In genomic region chr20:62817975-62818591, GRCh38 we compare ENCODE assay signal across 15 cellular contexts. TPM values are rescaled to one million over a fixed set of nuclear protein-coding genes. Genes with fewer than 3 reads are reported as not detected.
DNase-seq lines count a peak whose midpoint lies in the region; ATAC-seq and TF ChIP-seq lines count a peak whose summit lies in the region.
"Had no signal": no experiment of that assay in that cellular context is flagged by ENCODE, and none has a peak within 500 bp of the region (broad histone marks: within the 10 kb centered on the region; RNA-seq: fewer than 3 reads in every experiment).

No MANE protein-coding gene starts in this region.

- H3K9me3 ChIP-seq in left ventricle myocardium inferior (replicated peaks) (no peaks in the 10 kb centered on the region), muscle layer of colon (ENCODE audit: low read length) (no peaks in the 10 kb centered on the region), tibial nerve (no peaks in the 10 kb centered on the region)
- H3K9me3 ChIP-seq: mucosa of descending colon, psoas muscle, testis had no signal

- peaks cover 59% of the 10 kb centered on the region for H3K4me1 ChIP-seq in left ventricle myocardium inferior
- H3K4me1 ChIP-seq in muscle layer of colon (ENCODE audit: insufficient read depth, low read length), result peaks cover 12% of the 10 kb centered on the region
- H3K4me1 ChIP-seq in tibial nerve, result peaks cover 0 to 65% (median 52%) of the 10 kb centered on the region in 4 donors

- H3K27ac ChIP-seq in left ventricle myocardium inferior (replicated peaks) (peak overlapping the region; percentile 79), caudate nucleus (ENCODE audit: low read depth, low read length) (peak overlapping the region; percentile 81), muscle layer of colon (ENCODE audit: low read depth, low read length) (peak overlapping the region; percentile 23), tibial nerve (peak overlapping the region; percentile 67 to 96 (median 86))
- H3K27ac ChIP-seq: psoas muscle, testis had no signal

- TF ChIP-seq CTCF in left ventricle myocardium inferior (IDR thresholded peaks at IDR 0.05; ENCODE audit: borderline replicate concordance) (no peak), tibial nerve (IDR thresholded peaks at IDR 0.05) (no peak)

- TF ChIP-seq EP300 in tibial nerve (IDR thresholded peaks at IDR 0.05), result no peak

- 32 to 43% methylated on average over 9 to 11 of the region's 12 CpGs for WGBS in tibial nerve, 2 donors

- DNase-seq in left ventricle myocardium inferior, result no peak
- DNase-seq in cardiac septum (ENCODE audit: low spot score), result no peak
- peak in 1 of 61 donors; percentile 44 for DNase-seq in caudate nucleus (lab: John Stamatoyannopoulos, UW)
- no peak for DNase-seq in tibial nerve (ENCODE audit: low spot score in 2 of 2)
- DNase-seq in MV-4-11 (lab: John Stamatoyannopoulos, UW), result no peak
- no peak for DNase-seq in NOMO-1 treated with DMSO at 0.1 percent for 48 hours (lab: John Stamatoyannopoulos, UW; ENCODE audit: unreplicated experiment)
- DNase-seq: ACHN, NCI-H1436 treated with DMSO at 0.1 percent for 48 hours had no signal

- ATAC-seq in GM19467 (IDR thresholded peaks at IDR 0.05; ENCODE audit: unreplicated experiment), result no peak
- ATAC-seq: GM12878 had no signal

- no peak for TF ChIP-seq POLR2A in tibial nerve (IDR thresholded peaks at IDR 0.05)

- H3K4me3 ChIP-seq in left ventricle myocardium inferior (peak overlapping the region; percentile 59), muscle layer of colon (ENCODE audit: low read depth in 1 of 2, low read length in 2 of 2) (no peak overlapping the region), tibial nerve (peak overlapping the region; percentile 16 to 54 (median 40))
- H3K4me3 ChIP-seq: GM12878, mucosa of descending colon, psoas muscle, testis had no signal

- intact Hi-C loops in left ventricle myocardium inferior (cut with micrococcal nuclease), result no loop called here
- intact Hi-C loops in cardiac septum (cut with DNase I), result no loop called here

- H3K36me3 ChIP-seq in left ventricle myocardium inferior (no peaks in the 10 kb centered on the region), muscle layer of colon (ENCODE audit: insufficient read depth, low read length) (no peaks in the 10 kb centered on the region), tibial nerve (peaks cover 0 to 28% (median 0%) of the 10 kb centered on the region in 3 donors)

- H3K27me3 ChIP-seq in left ventricle myocardium inferior (ENCODE audit: low read depth) (peaks cover 65% of the 10 kb centered on the region), muscle layer of colon (ENCODE audit: control insufficient read depth in 1 of 2, insufficient read depth in 2 of 2, low read length in 2 of 2) (peaks cover 19 to 65% of the 10 kb centered on the region in 2 donors), tibial nerve (peaks cover 0 to 9% of the 10 kb centered on the region in 2 donors)
- H3K27me3 ChIP-seq: testis had no signal

- no peak overlapping the region for H3K9ac ChIP-seq in muscle layer of colon (ENCODE audit: low read length)

RNA-seq across cellular contexts. Expression of gene COL9A3, which starts 1.2 kb away (rescaled TPM):
- total RNA-seq in left ventricle myocardium inferior (2.1 TPM), cardiac septum (0.94 TPM), tibial nerve (10 to 100 TPM; 51.3 to 81.2 (median 63.5) TPM)
- total RNA-seq: LHCN-M2 had no signal

RNA-seq across cellular contexts. Expression of gene OGFR, which starts 13.4 kb away (rescaled TPM):
- 19.2 TPM for total RNA-seq in left ventricle myocardium inferior
- total RNA-seq in cardiac septum, result 16.4 TPM
- total RNA-seq in tibial nerve, result 100 to 1,000 TPM in 1 of 4 donors, 10 to 100 TPM in 3; 67.1 to 108 (median 80.8) TPM

RNA-seq across cellular contexts. Expression of gene MRGBP, which starts 21.8 kb away (rescaled TPM):
- 9.8 TPM for total RNA-seq in left ventricle myocardium inferior
- total RNA-seq in cardiac septum, result 7.9 TPM
- total RNA-seq in tibial nerve, result 10 to 100 TPM; 12.0 to 15.3 (median 13.6) TPM

RNA-seq across cellular contexts. Expression of gene TCFL5, which starts 43.5 kb away (rescaled TPM):
- total RNA-seq in left ventricle myocardium inferior (6.6 TPM), cardiac septum (7.8 TPM), tibial nerve (10 to 100 TPM in 3 of 4 donors, 1 to 10 TPM in 1; 9.8 to 25.1 (median 16.2) TPM)

Comparison
In these comparisons a context has a peak if more than half of its experiments do, and no peak if none do; other contexts are left out.
1. H3K27ac ChIP-seq: peak in every context shown above with its lines; median percentile 86 in tibial nerve; 81 in caudate nucleus; 79 in left ventricle myocardium inferior; 23 in muscle layer of colon.
2. H3K4me3 ChIP-seq: peak in left ventricle myocardium inferior (single experiment) and tibial nerve (4 of 4); none in muscle layer of colon (0 of 2).
3. RNA of gene COL9A3, which starts 1.2 kb away (total RNA-seq): 51.3 to 81.2 TPM in tibial nerve; 2.1 TPM in left ventricle myocardium inferior (single experiment) and 0.94 TPM in cardiac septum (single experiment); every median in the first group is over 10 times any median in the second.